ENCODE assay signal across 8 cellular contexts in the genomic region with DNA sequence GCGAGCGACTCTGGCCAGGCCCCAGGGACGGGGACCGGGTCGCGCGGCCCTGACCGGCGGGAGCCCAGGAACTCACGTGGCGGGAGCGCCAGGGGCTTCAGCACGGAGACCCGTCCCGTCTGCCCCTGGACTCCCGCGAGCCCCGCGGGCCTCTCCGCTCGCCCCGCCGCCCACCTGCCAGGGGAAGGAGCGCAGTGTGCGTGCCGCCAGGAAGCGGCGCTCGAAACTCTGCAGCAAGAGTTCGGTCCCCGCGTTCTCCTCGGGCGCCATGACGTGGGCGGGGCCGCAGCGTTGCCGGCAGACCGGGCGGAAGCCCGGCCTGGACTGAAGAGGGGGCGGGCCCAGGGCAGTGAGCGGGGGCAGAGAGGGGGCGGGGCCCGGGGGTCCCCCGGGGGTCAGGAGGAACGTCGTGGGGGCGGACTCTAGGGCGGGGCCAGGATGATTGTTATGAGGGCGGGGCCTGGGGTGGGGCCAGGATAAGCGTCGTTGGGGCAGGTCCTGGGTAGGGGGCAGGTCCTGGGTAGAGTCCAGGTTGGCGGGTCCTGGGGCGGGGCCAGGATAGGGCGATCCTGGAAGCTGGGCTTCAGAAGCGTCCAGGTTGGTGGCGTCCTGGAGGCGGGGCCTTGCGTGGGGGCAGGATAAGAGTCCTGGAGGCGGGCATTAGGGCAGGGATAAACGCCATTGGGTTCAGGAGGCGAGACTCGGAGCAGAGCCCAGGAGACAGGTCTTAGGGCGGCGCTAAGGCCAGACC. TPM values are rescaled to one million over a fixed set of nuclear protein-coding genes. Genes with fewer than 3 reads are reported as not detected.
DNase-seq lines count a peak whose midpoint lies in the region; ATAC-seq lines count a peak whose summit lies in the region.
"Not testable (repeated sequence)": the region's sequence is repeated elsewhere in the genome, so short reads cannot be mapped to it uniquely, and the experiment has no call there.

A gene with protein sequence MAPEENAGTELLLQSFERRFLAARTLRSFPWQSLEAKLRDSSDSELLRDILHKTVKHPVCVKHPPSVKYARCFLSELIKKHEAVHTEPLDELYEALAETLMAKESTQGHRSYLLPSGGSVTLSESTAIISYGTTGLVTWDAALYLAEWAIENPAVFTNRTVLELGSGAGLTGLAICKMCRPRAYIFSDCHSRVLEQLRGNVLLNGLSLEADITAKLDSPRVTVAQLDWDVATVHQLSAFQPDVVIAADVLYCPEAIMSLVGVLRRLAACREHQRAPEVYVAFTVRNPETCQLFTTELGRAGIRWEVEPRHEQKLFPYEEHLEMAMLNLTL (minus strand): TSS at position 326 of the 751 bp plus-strand sequence. CDS start 56 bp downstream, at position 270.

- peak within 1 kb of the TSS; percentile 84 for H3K9ac ChIP-seq in GM23248

- H3K9me3 Mint-ChIP-seq in naive B cell = not testable (repeated sequence)

- peak within 1 kb of the TSS; percentile 80 for H3K4me3 ChIP-seq in GM23248

- H2AFZ ChIP-seq in GM23248 = peak within 1 kb of the TSS; percentile 92

- H3F3A ChIP-seq in GM23248 (ENCODE audit: insufficient read depth) = not testable (repeated sequence)

- H3K36me3 ChIP-seq in GM23248 (ENCODE audit: low read depth) = not testable (repeated sequence)

- ATAC-seq in naive B cell (ENCODE audit: low read depth in 2 of 2) = peak; percentile 92 to 93

- H3K79me2 ChIP-seq in GM23248 (ENCODE audit: insufficient read depth) = not testable (repeated sequence)

- H3K27me3 ChIP-seq in GM23248 (replicated peaks; ENCODE audit: insufficient read depth) = not testable (repeated sequence)

- WGBS in GM23248 (ENCODE audit: low coverage in 1 of 2, low lambda C conversion rate in 2 of 2, missing lambda C conversion rate in 2 of 2), 2 experiments = 1 to 2% methylated on average over 48 to 66 of the region's 67 CpGs

- peaks cover 5 to 19% (median 15%) of the 10 kb centered on the region in 3 donors for H3K4me1 Mint-ChIP-seq in naive B cell

- peak within 1 kb of the TSS; percentile 75 for H3K4me2 ChIP-seq in GM23248 (ENCODE audit: unreplicated experiment)

- H4K20me1 ChIP-seq in GM23248 (ENCODE audit: insufficient read depth) = not testable (repeated sequence)

- H3K4me1 ChIP-seq in GM23248 (ENCODE audit: insufficient read depth) = not testable (repeated sequence)

- peak within 1 kb of the TSS; percentile 87 to 99 (median 98) for H3K4me3 Mint-ChIP-seq in naive B cell

- in situ Hi-C loops in GM23248 (cut with MboI) = not testable (repeated sequence)

- peak within 1 kb of the TSS; percentile 93 to 100 (median 99) for H3K27ac Mint-ChIP-seq in naive B cell

- not testable (repeated sequence) for H3K9me3 ChIP-seq in GM23248 (ENCODE audit: low read depth)

- peak; percentile 97 for DNase-seq in DMS53 (lab: John Stamatoyannopoulos, UW)
- peak; percentile 99 for DNase-seq in GM23248
- DNase-seq in Kasumi-1 (lab: John Stamatoyannopoulos, UW) = peak; percentile 81 to 85
- DNase-seq in RKO (ENCODE audit: low spot score) = peak; percentile 99
- DNase-seq in activated T-helper 1 cell treated with Interleukin-2 at 50 U/mL for 16 hours (ENCODE audit: low read depth) = peak; percentile 81
- DNase-seq in fibroblast of gingiva (ENCODE audit: low read depth) = peak; percentile 100
- not testable (repeated sequence) for DNase-seq in naive B cell
- peak; percentile 86 to 96 for DNase-seq in stimulated activated CD8-positive, alpha-beta memory T cell treated with anti-CD3 and anti-CD28 coated beads, Interleukin-7, amount 100 ng/mL, for 48 hours (ENCODE audit: extremely low read depth in 1 of 2, low read depth in 1 of 2)

- peak within 1 kb of the TSS; percentile 49 for H3K27ac ChIP-seq in GM23248

- peaks cover 3 to 17% (median 15%) of the 10 kb centered on the region in 3 donors for H3K27me3 Mint-ChIP-seq in naive B cell

- not testable (repeated sequence) for H3K9me2 ChIP-seq in GM23248 (ENCODE audit: insufficient read depth)

- not testable (repeated sequence) for H3K36me3 Mint-ChIP-seq in naive B cell

RNA-seq across cellular contexts. Expression of the gene that starts here (rescaled TPM):
- 11.2 and 12.4 TPM in 2 replicates for total RNA-seq in GM23248 (2014; rRNA removed; shearing (Covaris generic))
- polyA plus RNA-seq in GM23248 (2016; fragmentation: Nextera tagmentation; extraction: Ambion mirVana) (13.9 and 16.2 TPM in 2 replicates), naive B cell (ENCODE audit: low read depth in 6 of 6) (10 to 100 TPM in 3 of 6 donors, 1 to 10 TPM in 3; 7.1 to 15.1 (median 10.1) TPM)
